Comparison of ENCODE assay signal across 13 cellular contexts in genomic region chr7:45044333-45044732, GRCh38. TPM values are rescaled to one million over a fixed set of nuclear protein-coding genes. Genes with fewer than 3 reads are reported as not detected.
"Had no signal": no experiment of that assay in that cellular context is flagged by ENCODE, and none has a peak within 500 bp of the region (broad histone marks: within the 10 kb centered on the region; RNA-seq: fewer than 3 reads in every experiment).

No MANE protein-coding gene starts in this region.

- H3K4me3 ChIP-seq: heart left ventricle, lower lobe of right lung, tibial nerve, uterus had no signal

- H3K9me3 ChIP-seq: heart left ventricle, lower lobe of right lung, tibial nerve, uterus had no signal

- H3K9ac ChIP-seq: parathyroid adenoma had no signal

- H2AFZ ChIP-seq: parathyroid adenoma had no signal

- H3K27ac Mint-ChIP-seq: endodermal cell, mesothelial cell of epicardium, WTC11 had no signal

- H3K4me1 Mint-ChIP-seq: endodermal cell, mesothelial cell of epicardium, WTC11 had no signal

- H3K9me3 Mint-ChIP-seq: activated CD4-positive, alpha-beta T cell treated with anti-CD3 and anti-CD28 coated beads, Interleukin-2, amount 10 ng/mL, durations not matched to agents 7 days and 5 days; endodermal cell; mesothelial cell of epicardium; WTC11 had no signal

- H3K4me1 ChIP-seq: heart left ventricle, lower lobe of right lung, parathyroid adenoma, tibial nerve, uterus had no signal

- ATAC-seq: heart left ventricle, left colon, lower lobe of right lung, WTC11 had no signal

- H3K4me3 Mint-ChIP-seq: activated CD4-positive, alpha-beta T cell treated with anti-CD3 and anti-CD28 coated beads, Interleukin-2, amount 10 ng/mL, durations not matched to agents 7 days and 5 days; endodermal cell; mesothelial cell of epicardium; WTC11 had no signal

- H3K27me3 Mint-ChIP-seq: activated CD4-positive, alpha-beta T cell treated with anti-CD3 and anti-CD28 coated beads, Interleukin-2, amount 10 ng/mL, durations not matched to agents 7 days and 5 days had no signal

- H3K27ac ChIP-seq: heart left ventricle, lower lobe of right lung, parathyroid adenoma, tibial nerve, uterus had no signal

- H3K79me2 ChIP-seq: parathyroid adenoma had no signal

- H3K36me3 ChIP-seq: uterus had no signal

- H3K27me3 ChIP-seq: heart left ventricle, tibial nerve, uterus had no signal

- DNase-seq: activated CD4-positive, alpha-beta T cell treated with anti-CD3 and anti-CD28 coated beads, Interleukin-2, amount 10 ng/mL, durations not matched to agents 7 days and 5 days; activated effector memory CD4-positive, alpha-beta T cell treated with Interleukin-2 at 50 U/mL for 16 hours; endodermal cell; heart left ventricle; left colon; lower lobe of right lung; stimulated activated naive CD4-positive, alpha-beta T cell; substantia nigra; uterus had no signal

RNA-seq across cellular contexts. Expression of gene NACAD, which starts 44.4 kb away (rescaled TPM):
- total RNA-seq: activated CD4-positive, alpha-beta T cell treated with anti-CD3 and anti-CD28 coated beads, Interleukin-2, amount 10 ng/mL, durations not matched to agents 7 days and 5 days had no signal
